25 cellular contexts compared by ENCODE assay signal in genomic region chr2:18610103-18610502, GRCh38. TPM values are rescaled to one million over a fixed set of nuclear protein-coding genes. Genes with fewer than 3 reads are reported as not detected.
"Had no signal": no experiment of that assay in that cellular context is flagged by ENCODE, and none has a peak within 500 bp of the region (broad histone marks: within the 10 kb centered on the region; RNA-seq: fewer than 3 reads in every experiment).

No MANE protein-coding gene starts in this region.

- H3K27me3 ChIP-seq: MG63 had no signal

- DNase-seq: IMR-90, Karpas-422, KG1, MG63, NCI-H1092, NCI-H1105 treated with DMSO at 0.1 percent for 48 hours, NCI-H1417 treated with DMSO at 0.1 percent for 48 hours, NCI-H146, NCI-H1694 treated with DMSO at 0.1 percent for 48 hours, NCI-H1930, NCI-H2081, NCI-H2107, NCI-H2227 treated with DMSO at 0.1 percent for 48 hours, NCI-H446, NCI-H510A, NCI-H524 treated with DMSO at 0.1 percent for 48 hours, NCI-H774, RPMI8226, SHP77, SK-N-SH, SW 1271 had no signal

- FAIRE-seq: RCC 7860 had no signal

- H3K4me3 ChIP-seq: MG63 had no signal

- H3K9me3 ChIP-seq: MG63, SK-N-SH had no signal

- ATAC-seq: HepG2 had no signal

- H3K36me3 ChIP-seq: MG63 had no signal

- H3K4me2 ChIP-seq: SK-N-SH had no signal

RNA-seq across cellular contexts. Expression of gene NT5C1B, which starts 20.7 kb away (rescaled TPM):
- total RNA-seq: HepG2, HT1080, IMR-90, SK-MEL-5 had no signal
- polyA plus RNA-seq: HepG2, IMR-90, SK-N-SH had no signal
